In genomic region chr5:119341452-119342349, GRCh38 we compare ENCODE assay signal across 1 cellular context.
TF ChIP-seq lines count a peak whose summit lies in the region.

No MANE protein-coding gene starts in this region.

TF ChIP-seq in IMR-90, 13 proteins besides CTCF, POLR2A, EP300 and RAD21 (continued from another document):
- TF ChIP-seq FOS (IDR thresholded peaks at IDR 0.05; ENCODE audit: low read depth, low read length) (no peak), BHLHE40 (IDR thresholded peaks at IDR 0.05; ENCODE audit: low read depth, low read length) (no peak), CHD1 (IDR thresholded peaks at IDR 0.05; ENCODE audit: low read depth, low read length) (no peak), MAFK (IDR thresholded peaks at IDR 0.05; ENCODE audit: low read depth, low read length) (no peak), RFX5 (IDR thresholded peaks at IDR 0.05; ENCODE audit: low read depth, low read length) (no peak), RCOR1 (IDR thresholded peaks at IDR 0.05; ENCODE audit: insufficient replicate concordance, low read length) (no peak), CEBPB (IDR thresholded peaks at IDR 0.05; ENCODE audit: low read depth, low read length) (no peak)
